ENCODE assay signal across 12 cellular contexts in the genomic region with DNA sequence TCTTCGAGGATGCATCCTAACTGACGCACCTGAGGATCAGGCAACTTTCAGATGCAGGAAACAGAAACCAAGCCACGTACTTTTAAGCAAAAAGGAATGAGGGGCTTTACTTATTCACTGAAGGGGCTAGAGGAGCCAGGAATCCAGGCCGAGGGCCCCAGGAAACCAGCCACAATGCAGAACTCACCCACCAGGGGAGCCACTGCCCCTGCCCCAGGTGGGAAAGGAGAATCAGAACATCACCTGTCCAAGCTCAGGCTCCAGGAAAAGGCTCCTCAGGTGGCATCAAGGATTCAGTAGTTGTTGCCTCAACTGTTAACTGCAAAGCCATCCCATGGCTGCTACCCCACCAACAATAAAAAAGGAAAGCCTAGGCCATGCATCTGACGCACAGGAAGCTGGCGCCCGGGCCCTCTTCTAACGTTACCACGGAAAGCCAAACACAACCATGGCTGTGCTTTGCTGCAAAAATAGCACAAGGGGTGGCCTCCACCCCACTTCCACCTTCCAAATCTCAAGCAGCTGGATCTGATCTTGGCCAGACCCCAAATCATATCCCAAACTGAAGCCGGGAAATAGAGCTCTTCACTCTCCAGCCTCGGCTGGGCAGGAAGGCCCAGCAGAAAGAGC.
DNase-seq lines count a peak whose midpoint lies in the region; ATAC-seq and TF ChIP-seq lines count a peak whose summit lies in the region.
"Had no signal": no experiment of that assay in that cellular context is flagged by ENCODE, and none has a peak within 500 bp of the region (broad histone marks: within the 10 kb centered on the region; RNA-seq: fewer than 3 reads in every experiment).

No MANE protein-coding gene starts in this region.

- H3K9me3 Mint-ChIP-seq in activated T-cell treated with anti-CD3 and anti-CD28 coated beads, Interleukin-2, amount 50 U/mL, for 24 hours = no peaks in the 10 kb centered on the region
- H3K9me3 Mint-ChIP-seq in activated naive CD8-positive, alpha-beta T cell treated with anti-CD3 and anti-CD28 coated beads, Interleukin-2, amount 50 U/mL, for 24 hours = no peaks in the 10 kb centered on the region
- H3K9me3 Mint-ChIP-seq in immature natural killer cell (no peaks in the 10 kb centered on the region), Caco-2 (ENCODE audit: unreplicated experiment) (no peaks in the 10 kb centered on the region)

- no peaks in the 10 kb centered on the region for H3K27me3 ChIP-seq in Caco-2 (replicated peaks; ENCODE audit: control insufficient read depth, insufficient read depth, low read length)
- H3K27me3 ChIP-seq: testis had no signal

- H3K27ac ChIP-seq in temporal lobe (ENCODE audit: low read depth, low read length) = peak overlapping the region; percentile 85
- H3K27ac ChIP-seq: testis had no signal

- peak in 1 of 2 experiments; percentile 12 for TF ChIP-seq CTCF in Caco-2 (IDR thresholded peaks at IDR 0.05; ENCODE audit: insufficient read depth in 1 of 2, low read depth in 1 of 2, low read length in 1 of 2, severe bottlenecking in 1 of 2, unreplicated experiment in 1 of 2)

- peak overlapping the region; percentile 69 for H3K27ac Mint-ChIP-seq in activated T-cell treated with anti-CD3 and anti-CD28 coated beads, Interleukin-2, amount 50 U/mL, for 24 hours
- H3K27ac Mint-ChIP-seq in activated naive CD8-positive, alpha-beta T cell treated with anti-CD3 and anti-CD28 coated beads, Interleukin-2, amount 50 U/mL, for 24 hours = peak overlapping the region; percentile 51
- H3K27ac Mint-ChIP-seq in immature natural killer cell (peak overlapping the region; percentile 71 to 84 (median 82)), Caco-2 (ENCODE audit: unreplicated experiment) (no peak overlapping the region)

- no peak overlapping the region for H3K4me3 Mint-ChIP-seq in activated T-cell treated with anti-CD3 and anti-CD28 coated beads, Interleukin-2, amount 50 U/mL, for 24 hours
- H3K4me3 Mint-ChIP-seq in activated naive CD8-positive, alpha-beta T cell treated with anti-CD3 and anti-CD28 coated beads, Interleukin-2, amount 50 U/mL, for 24 hours = no peak overlapping the region
- peak overlapping the region; percentile 41 to 67 (median 58) for H3K4me3 Mint-ChIP-seq in immature natural killer cell
- H3K4me3 Mint-ChIP-seq in Caco-2 (ENCODE audit: unreplicated experiment) = no peak overlapping the region

- H3K4me1 Mint-ChIP-seq in activated T-cell treated with anti-CD3 and anti-CD28 coated beads, Interleukin-2, amount 50 U/mL, for 24 hours (ENCODE audit: low read depth) = peaks cover 35% of the 10 kb centered on the region
- H3K4me1 Mint-ChIP-seq in activated naive CD8-positive, alpha-beta T cell treated with anti-CD3 and anti-CD28 coated beads, Interleukin-2, amount 50 U/mL, for 24 hours = peaks cover 31% of the 10 kb centered on the region
- H3K4me1 Mint-ChIP-seq in immature natural killer cell (peaks cover 98 to 99% of the 10 kb centered on the region in 2 donors), Caco-2 (ENCODE audit: low read depth, unreplicated experiment) (peaks cover 16% of the 10 kb centered on the region)

- no peak overlapping the region for H3K4me3 ChIP-seq in Caco-2 (ENCODE audit: low read depth, low read length)
- H3K4me3 ChIP-seq: testis had no signal

- no peaks in the 10 kb centered on the region for H3K27me3 Mint-ChIP-seq in activated T-cell treated with anti-CD3 and anti-CD28 coated beads, Interleukin-2, amount 50 U/mL, for 24 hours
- H3K27me3 Mint-ChIP-seq in activated naive CD8-positive, alpha-beta T cell treated with anti-CD3 and anti-CD28 coated beads, Interleukin-2, amount 50 U/mL, for 24 hours = no peaks in the 10 kb centered on the region
- H3K27me3 Mint-ChIP-seq in immature natural killer cell (ENCODE audit: low read depth in 3 of 3) = peaks cover 0 to 29% (median 2%) of the 10 kb centered on the region in 3 donors
- H3K27me3 Mint-ChIP-seq in Caco-2 (ENCODE audit: insufficient read depth, unreplicated experiment) = no peaks in the 10 kb centered on the region

- H3K36me3 ChIP-seq in Caco-2 (ENCODE audit: control insufficient read depth, insufficient read depth, low read length) = no peaks in the 10 kb centered on the region

- H3K36me3 Mint-ChIP-seq in activated T-cell treated with anti-CD3 and anti-CD28 coated beads, Interleukin-2, amount 50 U/mL, for 24 hours (ENCODE audit: low read depth) = peaks cover 65% of the 10 kb centered on the region
- H3K36me3 Mint-ChIP-seq in activated naive CD8-positive, alpha-beta T cell treated with anti-CD3 and anti-CD28 coated beads, Interleukin-2, amount 50 U/mL, for 24 hours (ENCODE audit: low read depth) = peaks cover 33% of the 10 kb centered on the region
- H3K36me3 Mint-ChIP-seq in immature natural killer cell (peaks cover 31 to 48% (median 35%) of the 10 kb centered on the region in 3 donors), Caco-2 (ENCODE audit: insufficient read depth, unreplicated experiment) (no peaks in the 10 kb centered on the region)

- H3K9me3 ChIP-seq in Caco-2 = no peaks in the 10 kb centered on the region
- H3K9me3 ChIP-seq: testis had no signal

- ATAC-seq in activated naive CD8-positive, alpha-beta T cell treated with anti-CD3 and anti-CD28 coated beads, Interleukin-2, amount 50 U/mL, for 24 hours = no peak
- ATAC-seq in left colon (no peak), GM21381 (IDR thresholded peaks at IDR 0.05; ENCODE audit: unreplicated experiment) (no peak)

- no peak for DNase-seq in activated T-cell treated with anti-CD3 and anti-CD28 coated beads, Interleukin-2, amount 50 U/mL, for 24 hours
- DNase-seq in activated T-cell treated with anti-CD3 and anti-CD28 coated beads for 4 hours (no peak), immature natural killer cell (peak in 1 of 3 donors; percentile 38), left colon (no peak), Caco-2 (no peak)
- DNase-seq in activated naive CD8-positive, alpha-beta T cell treated with anti-CD3 and anti-CD28 coated beads, Interleukin-2, amount 50 U/mL, for 24 hours = no peak
- DNase-seq: ACHN; activated effector memory CD4-positive, alpha-beta T cell treated with Interleukin-2 at 50 U/mL for 16 hours; stimulated activated CD4-positive, alpha-beta T cell treated with anti-CD3 and anti-CD28 coated beads, Interleukin-4, amount 100 ng/mL, for 24 hours; testis had no signal

- POLR2A ChIA-PET in Caco-2 (lab: Charles Lee) = no interaction called here

- H3K4me1 ChIP-seq in Caco-2 = peaks cover 7% of the 10 kb centered on the region

- CTCF ChIA-PET in Caco-2 (lab: Charles Lee) = interaction anchor here (1.0 to 1.7 kb wide), 2 partner anchors 9 to 49 kb away, joined by 3 to 5 read pairs; no protein-coding TSS in a partner anchor

- intact Hi-C loops in left colon (cut with DNase I, micrococcal nuclease) = no loop called here
- intact Hi-C loops in Caco-2 (cut with micrococcal nuclease; ENCODE audit: unreplicated experiment) = no loop called here

- BruUV-seq in Caco-2 (replicated peaks; lab: Mats Ljungman, UMichigan) = no TSS peak

Comparison
In these comparisons a context has a peak if more than half of its experiments do, and no peak if none do; other contexts are left out.
1. H3K4me3 Mint-ChIP-seq: peak in immature natural killer cell (5 of 5); none in activated T-cell treated with anti-CD3 and anti-CD28 coated beads, Interleukin-2, amount 50 U/mL, for 24 hours (single experiment), activated naive CD8-positive, alpha-beta T cell treated with anti-CD3 and anti-CD28 coated beads, Interleukin-2, amount 50 U/mL, for 24 hours (single experiment) and Caco-2 (single experiment).